9 cellular contexts compared by ENCODE assay signal in the genomic region with DNA sequence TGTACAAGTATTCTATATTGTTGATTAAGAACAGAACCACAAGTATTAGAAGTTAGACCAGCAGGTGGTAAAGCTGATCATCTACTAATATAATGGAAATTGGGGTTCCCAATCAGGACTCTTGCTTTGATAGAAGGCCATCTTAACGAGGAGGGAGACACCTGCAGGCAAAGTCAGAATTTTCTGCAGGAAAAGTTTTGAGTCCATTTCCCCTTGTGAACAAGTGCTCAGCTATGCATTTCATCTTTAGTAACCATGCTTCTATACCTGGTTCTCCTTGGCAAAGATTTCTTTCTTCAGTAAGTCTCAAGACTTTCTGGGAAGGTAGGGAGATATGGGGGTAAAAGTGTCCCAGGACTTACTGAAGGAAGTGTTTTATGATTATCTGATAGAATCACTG. TPM values are rescaled to one million over a fixed set of nuclear protein-coding genes. Genes with fewer than 3 reads are reported as not detected.
DNase-seq lines count a peak whose midpoint lies in the region; TF ChIP-seq lines count a peak whose summit lies in the region.
"Had no signal": no experiment of that assay in that cellular context is flagged by ENCODE, and none has a peak within 500 bp of the region (broad histone marks: within the 10 kb centered on the region; RNA-seq: fewer than 3 reads in every experiment).

No MANE protein-coding gene starts in this region.

- H3K27ac ChIP-seq in brain microvascular endothelial cell (no peak overlapping the region), ascending aorta (no peak overlapping the region), thyroid gland (no peak overlapping the region), tibial nerve (no peak overlapping the region)
- H3K27ac ChIP-seq: BLaER1 had no signal

- no peaks in the 10 kb centered on the region for H3K9me3 Mint-ChIP-seq in neural crest cell

- TF ChIP-seq EP300 in tibial nerve (IDR thresholded peaks at IDR 0.05) = no peak

- H3K4me1 Mint-ChIP-seq in neural crest cell = peaks cover 7% of the 10 kb centered on the region

- intact Hi-C loops in ascending aorta (cut with DNase I) = no loop called here
- intact Hi-C loops in thyroid gland (cut with DNase I) = no loop called here

- in situ Hi-C loops in brain microvascular endothelial cell (cut with HindIII; ENCODE audit: low pct_ligation_motif_present, low sequenced_read_pairs) = no loop called here

- H3K36me3 ChIP-seq in brain microvascular endothelial cell (replicated peaks) (no peaks in the 10 kb centered on the region), ascending aorta (no peaks in the 10 kb centered on the region), thyroid gland (no peaks in the 10 kb centered on the region), tibial nerve (no peaks in the 10 kb centered on the region)
- H3K36me3 ChIP-seq: BLaER1 had no signal

- H3K4me3 ChIP-seq in brain microvascular endothelial cell (ENCODE audit: low read depth, low read length) = no peak overlapping the region
- H3K4me3 ChIP-seq in ascending aorta = no peak overlapping the region
- no peak overlapping the region for H3K4me3 ChIP-seq in thyroid gland (replicated peaks in 1 of 3)
- H3K4me3 ChIP-seq in tibial nerve = no peak overlapping the region
- H3K4me3 ChIP-seq: BLaER1 had no signal

- H3K4me1 ChIP-seq in ascending aorta = no peaks in the 10 kb centered on the region
- peaks cover 6 to 7% of the 10 kb centered on the region in 2 donors for H3K4me1 ChIP-seq in thyroid gland
- peaks cover 0 to 6% (median 0%) of the 10 kb centered on the region in 4 donors for H3K4me1 ChIP-seq in tibial nerve

- WGBS in thyroid gland, 2 donors = 4 to 10% methylated on average over 1 of the region's 1 CpG
- 0 to 18% methylated on average over 1 of the region's 1 CpG for WGBS in tibial nerve, 2 donors

- peak; percentile 49 for DNase-seq in NCI-H82 (lab: John Stamatoyannopoulos, UW)
- no peak for DNase-seq in NCI-H82 treated with DMSO at 0.1 percent for 48 hours (lab: John Stamatoyannopoulos, UW; ENCODE audit: unreplicated experiment)
- DNase-seq in LHCN-M2 (ENCODE audit: low read depth) = peak; percentile 15
- DNase-seq in brain microvascular endothelial cell = no peak
- no peak for DNase-seq in neural crest cell (ENCODE audit: low read depth, low spot score)
- no peak for DNase-seq in ascending aorta (ENCODE audit: low spot score in 2 of 2)
- DNase-seq in thyroid gland = no peak
- DNase-seq in tibial nerve (ENCODE audit: low spot score in 2 of 2) = no peak

- H3K27me3 ChIP-seq in brain microvascular endothelial cell (replicated peaks) (no peaks in the 10 kb centered on the region), ascending aorta (no peaks in the 10 kb centered on the region), thyroid gland (no peaks in the 10 kb centered on the region), tibial nerve (no peaks in the 10 kb centered on the region)
- H3K27me3 ChIP-seq: BLaER1 had no signal

- H3K4me3 Mint-ChIP-seq in neural crest cell = no peak overlapping the region

- peak; percentile 57 for TF ChIP-seq CTCF in brain microvascular endothelial cell (IDR thresholded peaks at IDR 0.05; ENCODE audit: low read depth, low read length, missing control alignments)
- TF ChIP-seq CTCF in neural crest cell (conservative IDR thresholded peaks at IDR 0.05) = peak; percentile 42
- no peak for TF ChIP-seq CTCF in ascending aorta (IDR thresholded peaks at IDR 0.05)
- peak in 1 of 6 experiments; percentile 27 for TF ChIP-seq CTCF in thyroid gland (IDR thresholded peaks at IDR 0.05)
- TF ChIP-seq CTCF in tibial nerve (IDR thresholded peaks at IDR 0.05) = peak in 2 of 5 experiments; percentile 8

- H3K36me3 Mint-ChIP-seq in neural crest cell (ENCODE audit: low read depth) = no peaks in the 10 kb centered on the region

- H3K27ac Mint-ChIP-seq in neural crest cell (ENCODE audit: unreplicated experiment) = no peak overlapping the region

- H3K27me3 Mint-ChIP-seq in neural crest cell (ENCODE audit: low read depth) = no peaks in the 10 kb centered on the region

- H3K9me3 ChIP-seq in ascending aorta (no peaks in the 10 kb centered on the region), thyroid gland (no peaks in the 10 kb centered on the region), tibial nerve (no peaks in the 10 kb centered on the region)
- H3K9me3 ChIP-seq: BLaER1 had no signal

- TF ChIP-seq POLR2A in thyroid gland (IDR thresholded peaks at IDR 0.05) (no peak), tibial nerve (IDR thresholded peaks at IDR 0.05) (no peak)

RNA-seq across cellular contexts. Expression of gene USPL1, which starts 36.1 kb away (rescaled TPM):
- total RNA-seq in LHCN-M2 (2014; rRNA removed) (13.9 and 17.3 TPM in 2 replicates), neural crest cell (24.9 and 26.8 TPM in 2 replicates), ascending aorta (4.0 TPM), thyroid gland (10 to 100 TPM; 23.6 to 31.0 (median 27.5) TPM), tibial nerve (10 to 100 TPM; 16.5 to 31.6 (median 22.1) TPM)
- 3.3 TPM for polyA plus RNA-seq in LHCN-M2 (2012)

Comparison
In these comparisons a context has a peak if more than half of its experiments do, and no peak if none do; other contexts are left out.
1. DNase-seq: peak in NCI-H82 (single experiment) and LHCN-M2 (single experiment); none in NCI-H82 treated with DMSO at 0.1 percent for 48 hours (single experiment), brain microvascular endothelial cell (single experiment), neural crest cell (single experiment), ascending aorta (0 of 2), thyroid gland (0 of 2) and tibial nerve (0 of 2).
2. CTCF ChIP-seq: peak in brain microvascular endothelial cell (single experiment) and neural crest cell (single experiment); none in ascending aorta (0 of 3).